ENCODE assay signal across 27 cellular contexts in the genomic region with DNA sequence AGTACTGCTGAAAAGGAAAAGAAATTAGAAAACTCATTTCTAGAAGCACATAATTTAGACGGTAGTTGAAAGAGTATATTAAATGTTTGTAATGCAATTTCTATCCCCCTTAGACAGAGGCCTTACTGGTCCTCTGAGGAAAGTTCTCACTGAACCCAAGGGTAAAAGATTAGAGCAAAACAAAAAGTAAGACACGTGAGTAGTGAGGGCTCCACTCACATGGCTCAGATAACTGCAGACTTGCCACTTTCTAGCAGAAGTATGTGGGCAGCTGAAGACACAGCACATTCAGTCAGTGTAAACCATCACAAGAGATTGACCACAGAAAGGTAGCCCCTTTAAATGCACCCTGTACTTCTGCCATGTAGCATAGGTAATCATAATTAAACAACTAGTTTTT.
"Had no signal": no experiment of that assay in that cellular context is flagged by ENCODE, and none has a peak within 500 bp of the region (broad histone marks: within the 10 kb centered on the region; RNA-seq: fewer than 3 reads in every experiment).

No MANE protein-coding gene starts in this region.

- H3K36me3 Mint-ChIP-seq: activated naive CD8-positive, alpha-beta T cell treated with anti-CD3 and anti-CD28 coated beads, Interleukin-2, amount 10 ng/mL, durations not matched to agents 7 days and 5 days had no signal

- H3K9me3 ChIP-seq: ascending aorta, SJCRH30 had no signal

- H3K4me3 Mint-ChIP-seq: activated CD4-positive, alpha-beta T cell treated with anti-CD3 and anti-CD28 coated beads, Interleukin-2, amount 10 ng/mL, durations not matched to agents 24 days and 14 days; activated CD8-positive, alpha-beta T cell treated with anti-CD3 and anti-CD28 coated beads, Interleukin-2, amount 10 ng/mL, durations not matched to agents 7 days and 5 days; activated naive CD4-positive, alpha-beta T cell treated with anti-CD3 and anti-CD28 coated beads, Interleukin-2, amount 50 U/mL, for 24 hours; activated naive CD8-positive, alpha-beta T cell treated with anti-CD3 and anti-CD28 coated beads, Interleukin-2, amount 10 ng/mL, durations not matched to agents 7 days and 5 days; activated T-cell treated with anti-CD3 and anti-CD28 coated beads, Interleukin-2, amount 50 U/mL, for 24 hours had no signal

- H3K27me3 ChIP-seq: ascending aorta, cardiac muscle cell, SJCRH30 had no signal

- DNase-seq: activated CD4-positive, alpha-beta T cell treated with anti-CD3 and anti-CD28 coated beads, Interleukin-2, amount 10 ng/mL, durations not matched to agents 24 days and 14 days; activated CD4-positive, alpha-beta T cell treated with anti-CD3 and anti-CD28 coated beads, Interleukin-2, amount 50 U/mL, for 48 hours; activated CD8-positive, alpha-beta T cell treated with anti-CD3 and anti-CD28 coated beads, Interleukin-2, amount 10 ng/mL, durations not matched to agents 7 days and 5 days; activated gamma-delta T cell; activated naive CD4-positive, alpha-beta T cell treated with Interleukin-2 at 50 U/mL for 16 hours; activated naive CD8-positive, alpha-beta T cell treated with anti-CD3 and anti-CD28 coated beads, Interleukin-2, amount 10 ng/mL, durations not matched to agents 7 days and 5 days; activated T-cell treated with anti-CD3 and anti-CD28 coated beads, Interleukin-2, amount 50 U/mL, for 24 hours; amygdala; Kasumi-1; KG1; MM.1S; MV-4-11; NCI-H1092; NCI-H1436 treated with DMSO at 0.1 percent for 48 hours; NCI-H1694 treated with DMSO at 0.1 percent for 48 hours; NCI-H2029; NCI-H345; NCI-H524 treated with DMSO at 0.1 percent for 48 hours; PC-9; SHP77; SJCRH30 had no signal

- H2AFZ ChIP-seq: PC-9 had no signal

- H3K4me2 ChIP-seq: PC-9 had no signal

- H3K27ac ChIP-seq: ascending aorta, cardiac muscle cell, PC-9, RWPE1, SJCRH30, SK-N-MC had no signal

- H3K27me3 Mint-ChIP-seq: activated CD4-positive, alpha-beta T cell treated with anti-CD3 and anti-CD28 coated beads, Interleukin-2, amount 10 ng/mL, durations not matched to agents 24 days and 14 days; activated naive CD4-positive, alpha-beta T cell treated with anti-CD3 and anti-CD28 coated beads, Interleukin-2, amount 50 U/mL, for 24 hours; activated T-cell treated with anti-CD3 and anti-CD28 coated beads, Interleukin-2, amount 50 U/mL, for 24 hours had no signal

- H3K9me3 Mint-ChIP-seq: activated CD4-positive, alpha-beta T cell treated with anti-CD3 and anti-CD28 coated beads, Interleukin-2, amount 10 ng/mL, durations not matched to agents 24 days and 14 days; activated naive CD4-positive, alpha-beta T cell treated with anti-CD3 and anti-CD28 coated beads, Interleukin-2, amount 50 U/mL, for 24 hours; activated T-cell treated with anti-CD3 and anti-CD28 coated beads, Interleukin-2, amount 50 U/mL, for 24 hours; activated T-helper 2 cell treated with anti-CD3 and anti-CD28 coated beads, Interferon-gamma antibody, Interleukin-2, Interleukin-4, amounts not matched to agents 10 μg/mL and 5 μg/mL and 100 μg/mL, durations not matched to agents 14 hours and 24 hours and 36 hours had no signal

- H3K4me3 ChIP-seq: ascending aorta, cardiac muscle cell, PC-9, SJCRH30, SK-N-MC had no signal

- H3K4me1 ChIP-seq: ascending aorta had no signal

- H3K27ac Mint-ChIP-seq: activated CD4-positive, alpha-beta T cell treated with anti-CD3 and anti-CD28 coated beads, Interleukin-2, amount 10 ng/mL, durations not matched to agents 24 days and 14 days; activated CD8-positive, alpha-beta T cell treated with anti-CD3 and anti-CD28 coated beads, Interleukin-2, amount 10 ng/mL, durations not matched to agents 7 days and 5 days; activated naive CD4-positive, alpha-beta T cell treated with anti-CD3 and anti-CD28 coated beads, Interleukin-2, amount 50 U/mL, for 24 hours; activated naive CD8-positive, alpha-beta T cell treated with anti-CD3 and anti-CD28 coated beads, Interleukin-2, amount 10 ng/mL, durations not matched to agents 7 days and 5 days; activated T-cell treated with anti-CD3 and anti-CD28 coated beads, Interleukin-2, amount 50 U/mL, for 24 hours; activated T-helper 2 cell treated with anti-CD3 and anti-CD28 coated beads, Interferon-gamma antibody, Interleukin-2, Interleukin-4, amounts not matched to agents 10 μg/mL and 5 μg/mL and 100 μg/mL, durations not matched to agents 14 hours and 24 hours and 36 hours had no signal

- ATAC-seq: activated CD8-positive, alpha-beta T cell treated with anti-CD3 and anti-CD28 coated beads, Interleukin-2, amount 10 ng/mL, durations not matched to agents 7 days and 5 days had no signal

- H3K36me3 ChIP-seq: ascending aorta, cardiac muscle cell, SJCRH30 had no signal
